11 cellular contexts compared by ENCODE assay signal in genomic region chr10:132446195-132446581, GRCh38. TPM values are rescaled to one million over a fixed set of nuclear protein-coding genes. Genes with fewer than 3 reads are reported as not detected.
DNase-seq lines count a peak whose midpoint lies in the region; ATAC-seq and TF ChIP-seq lines count a peak whose summit lies in the region.
"Had no signal": no experiment of that assay in that cellular context is flagged by ENCODE, and none has a peak within 500 bp of the region (broad histone marks: within the 10 kb centered on the region; RNA-seq: fewer than 3 reads in every experiment).

No MANE protein-coding gene starts in this region.

- TF ChIP-seq CTCF in lower lobe of right lung (IDR thresholded peaks at IDR 0.05) = no peak

- H3K4me1 Mint-ChIP-seq in activated T-cell treated with anti-CD3 and anti-CD28 coated beads, Interleukin-2, amount 50 U/mL, for 24 hours (ENCODE audit: low read depth) = peaks cover 33% of the 10 kb centered on the region
- H3K4me1 Mint-ChIP-seq in activated CD4-positive, alpha-beta memory T cell treated with anti-CD3 and anti-CD28 coated beads, Interleukin-2, amount 10 ng/mL, durations not matched to agents 7 days and 5 days = peaks cover 41% of the 10 kb centered on the region

- no peaks in the 10 kb centered on the region for H3K36me3 Mint-ChIP-seq in activated T-cell treated with anti-CD3 and anti-CD28 coated beads, Interleukin-2, amount 50 U/mL, for 24 hours (ENCODE audit: low read depth)
- H3K36me3 Mint-ChIP-seq in activated CD4-positive, alpha-beta memory T cell treated with anti-CD3 and anti-CD28 coated beads, Interleukin-2, amount 10 ng/mL, durations not matched to agents 7 days and 5 days (ENCODE audit: low read depth) = no peaks in the 10 kb centered on the region

- ATAC-seq in lower lobe of right lung = no peak
- no peak for ATAC-seq in GM19452 (IDR thresholded peaks at IDR 0.05; ENCODE audit: unreplicated experiment)

- H3K4me1 ChIP-seq in lower lobe of right lung = peaks cover 45% of the 10 kb centered on the region
- H3K4me1 ChIP-seq in thymus (ENCODE audit: control insufficient read depth, insufficient read depth, low read length) = peaks cover 25% of the 10 kb centered on the region

- H3K4me3 Mint-ChIP-seq in activated T-cell treated with anti-CD3 and anti-CD28 coated beads, Interleukin-2, amount 50 U/mL, for 24 hours = peak overlapping the region; percentile 74
- peak overlapping the region; percentile 68 for H3K4me3 Mint-ChIP-seq in activated CD4-positive, alpha-beta memory T cell treated with anti-CD3 and anti-CD28 coated beads, Interleukin-2, amount 10 ng/mL, durations not matched to agents 7 days and 5 days

- peak overlapping the region; percentile 88 for H3K27ac ChIP-seq in lower lobe of right lung
- H3K27ac ChIP-seq in thymus (ENCODE audit: low read depth) = peak overlapping the region; percentile 94
- H3K27ac ChIP-seq: right atrium auricular region had no signal

- H3K9me3 ChIP-seq in lower lobe of right lung (no peaks in the 10 kb centered on the region), thymus (ENCODE audit: control insufficient read depth) (no peaks in the 10 kb centered on the region)
- H3K9me3 ChIP-seq: right atrium auricular region had no signal

- CTCF ChIA-PET in activated CD4-positive, alpha-beta memory T cell treated with anti-CD3 and anti-CD28 coated beads, Interleukin-2, amount 10 ng/mL, durations not matched to agents 7 days and 5 days (lab: Charles Lee) = interaction anchor here (1.0 to 1.7 kb wide), 4 partner anchors 59 to 220 kb away, joined by 3 to 6 read pairs (median 4); no protein-coding TSS in a partner anchor

- no peak overlapping the region for H3K4me3 ChIP-seq in lower lobe of right lung
- H3K4me3 ChIP-seq in thymus (ENCODE audit: low read length) = no peak overlapping the region
- H3K4me3 ChIP-seq: right atrium auricular region had no signal

- peak overlapping the region; percentile 98 for H3K27ac Mint-ChIP-seq in activated T-cell treated with anti-CD3 and anti-CD28 coated beads, Interleukin-2, amount 50 U/mL, for 24 hours
- H3K27ac Mint-ChIP-seq in activated CD4-positive, alpha-beta memory T cell treated with anti-CD3 and anti-CD28 coated beads, Interleukin-2, amount 10 ng/mL, durations not matched to agents 7 days and 5 days = peak overlapping the region; percentile 96

- H3K27me3 Mint-ChIP-seq in activated T-cell treated with anti-CD3 and anti-CD28 coated beads, Interleukin-2, amount 50 U/mL, for 24 hours = no peaks in the 10 kb centered on the region
- no peaks in the 10 kb centered on the region for H3K27me3 Mint-ChIP-seq in activated CD4-positive, alpha-beta memory T cell treated with anti-CD3 and anti-CD28 coated beads, Interleukin-2, amount 10 ng/mL, durations not matched to agents 7 days and 5 days

- WGBS in thymus = 96% methylated on average over 17 of the region's 17 CpGs

- no peaks in the 10 kb centered on the region for H3K27me3 ChIP-seq in lower lobe of right lung (ENCODE audit: low read depth)
- no peaks in the 10 kb centered on the region for H3K27me3 ChIP-seq in thymus (ENCODE audit: control insufficient read depth, insufficient read depth)
- H3K27me3 ChIP-seq: right atrium auricular region had no signal

- DNase-seq in activated T-cell treated with anti-CD3 and anti-CD28 coated beads, Interleukin-2, amount 50 U/mL, for 24 hours = no peak
- DNase-seq in activated T-cell treated with anti-CD3 and anti-CD28 coated beads, Interleukin-2, amount 50 U/mL, for 48 hours = no peak
- DNase-seq in activated CD4-positive, alpha-beta memory T cell treated with anti-CD3 and anti-CD28 coated beads, Interleukin-2, amount 10 ng/mL, durations not matched to agents 7 days and 5 days = no peak
- DNase-seq in lower lobe of right lung = no peak
- DNase-seq in head of caudate nucleus = no peak
- no peak for DNase-seq in NCI-H2171 (lab: John Stamatoyannopoulos, UW)
- DNase-seq: amygdala, NCI-H1105 had no signal

- no peaks in the 10 kb centered on the region for H3K9me3 Mint-ChIP-seq in activated T-cell treated with anti-CD3 and anti-CD28 coated beads, Interleukin-2, amount 50 U/mL, for 24 hours
- peaks cover 4% of the 10 kb centered on the region for H3K9me3 Mint-ChIP-seq in activated CD4-positive, alpha-beta memory T cell treated with anti-CD3 and anti-CD28 coated beads, Interleukin-2, amount 10 ng/mL, durations not matched to agents 7 days and 5 days

- intact Hi-C loops in lower lobe of right lung (cut with DNase I) = no loop called here
- intact Hi-C loops in head of caudate nucleus (cut with DNase I) = no loop called here

- POLR2A ChIA-PET in activated CD4-positive, alpha-beta memory T cell treated with anti-CD3 and anti-CD28 coated beads, Interleukin-2, amount 10 ng/mL, durations not matched to agents 7 days and 5 days (lab: Charles Lee) = interaction anchor here (0.7 to 3.9 kb wide), 6 partner anchors 12 to 542 kb away, joined by 3 to 22 read pairs (median 6); partner anchors contain the start of gene PWWP2B

- no peaks in the 10 kb centered on the region for H3K36me3 ChIP-seq in lower lobe of right lung
- H3K36me3 ChIP-seq in thymus (ENCODE audit: control insufficient read depth, insufficient read depth) = no peaks in the 10 kb centered on the region
- H3K36me3 ChIP-seq: right atrium auricular region had no signal

RNA-seq across cellular contexts. Expression of gene PWWP2B, which starts 49.2 kb away (rescaled TPM):
- total RNA-seq in activated CD4-positive, alpha-beta memory T cell treated with anti-CD3 and anti-CD28 coated beads, Interleukin-2, amount 10 ng/mL, durations not matched to agents 7 days and 5 days = 1 to 10 TPM; 5.5 to 6.3 TPM
- 25.2 TPM for total RNA-seq in lower lobe of right lung
- 9.8 TPM for polyA plus RNA-seq in thymus
